In genomic region chr10:75335983-75336382, GRCh38 we compare ENCODE assay signal across 13 cellular contexts.
DNase-seq lines count a peak whose midpoint lies in the region; ATAC-seq and TF ChIP-seq lines count a peak whose summit lies in the region.
"Had no signal": no experiment of that assay in that cellular context is flagged by ENCODE, and none has a peak within 500 bp of the region (broad histone marks: within the 10 kb centered on the region; RNA-seq: fewer than 3 reads in every experiment).

No MANE protein-coding gene starts in this region.

- no peaks in the 10 kb centered on the region for H3K9me2 ChIP-seq in Karpas-422 (replicated peaks; ENCODE audit: insufficient read depth, low read length)

- peak; percentile 96 for ATAC-seq in GM19328 (IDR thresholded peaks at IDR 0.05; ENCODE audit: unreplicated experiment)
- ATAC-seq in HG02870 (IDR thresholded peaks at IDR 0.05; ENCODE audit: unreplicated experiment): peak; percentile 98
- ATAC-seq in left lung: no peak
- no peak for ATAC-seq in foreskin keratinocyte
- ATAC-seq: Right ventricle myocardium inferior had no signal

- H3K4me3 ChIP-seq in Karpas-422 (ENCODE audit: low read length): no peak overlapping the region
- H3K4me3 ChIP-seq in right atrium auricular region: no peak overlapping the region
- no peak overlapping the region for H3K4me3 ChIP-seq in left lung

- peak overlapping the region; percentile 4 for H3K4me2 ChIP-seq in Karpas-422 (ENCODE audit: low read depth, low read length, poor library complexity, severe bottlenecking)

- H3K9ac ChIP-seq in Karpas-422 (ENCODE audit: low read length): no peak overlapping the region

- peak overlapping the region; percentile 30; the same call in 1 of the 2 replicates for H2AFZ ChIP-seq in Karpas-422 (ENCODE audit: low read length)

- no peak for TF ChIP-seq CTCF in right atrium auricular region (IDR thresholded peaks at IDR 0.05)
- no peak for TF ChIP-seq CTCF in left lung (IDR thresholded peaks at IDR 0.05)
- TF ChIP-seq CTCF in foreskin keratinocyte (conservative IDR thresholded peaks at IDR 0.05): no peak

- no peaks in the 10 kb centered on the region for H3K9me3 ChIP-seq in Karpas-422 (ENCODE audit: low read length)
- no peaks in the 10 kb centered on the region for H3K9me3 ChIP-seq in right atrium auricular region
- H3K9me3 ChIP-seq in left lung: peaks cover 0 to 4% of the 10 kb centered on the region in 2 donors

- H4K20me1 ChIP-seq in Karpas-422 (ENCODE audit: insufficient read depth, low read depth, low read length): no peaks in the 10 kb centered on the region

- H3K27me3 ChIP-seq in Karpas-422 (ENCODE audit: low read length) (no peaks in the 10 kb centered on the region), right atrium auricular region (no peaks in the 10 kb centered on the region), left lung (no peaks in the 10 kb centered on the region), foreskin keratinocyte (peaks cover 7% of the 10 kb centered on the region)

- H3K4me1 ChIP-seq in Karpas-422 (ENCODE audit: low read length) (peaks cover 24% of the 10 kb centered on the region), right atrium auricular region (no peaks in the 10 kb centered on the region), left lung (no peaks in the 10 kb centered on the region), foreskin keratinocyte (no peaks in the 10 kb centered on the region)

- peak overlapping the region; percentile 62 for H3K27ac ChIP-seq in Karpas-422 (ENCODE audit: low read length)
- no peak overlapping the region for H3K27ac ChIP-seq in right atrium auricular region
- no peak overlapping the region for H3K27ac ChIP-seq in left lung
- no peak overlapping the region for H3K27ac ChIP-seq in foreskin keratinocyte

- intact Hi-C loops in left lung (cut with DNase I): no loop called here

- no peaks in the 10 kb centered on the region for H3K36me3 ChIP-seq in Karpas-422 (ENCODE audit: insufficient read depth, low read length)
- no peaks in the 10 kb centered on the region for H3K36me3 ChIP-seq in right atrium auricular region
- H3K36me3 ChIP-seq in left lung: no peaks in the 10 kb centered on the region

- DNase-seq in CD1c-positive myeloid dendritic cell (ENCODE audit: extremely low spot score): peak; percentile 26
- peak; percentile 88 for DNase-seq in Karpas-422
- no peak for DNase-seq in right atrium auricular region (ENCODE audit: low spot score)
- DNase-seq in NCI-H1694 treated with DMSO at 0.1 percent for 48 hours (lab: John Stamatoyannopoulos, UW): no peak
- no peak for DNase-seq in left lung
- no peak for DNase-seq in foreskin keratinocyte
- DNase-seq: 8988T; activated CD4-positive, CD25-positive, alpha-beta regulatory T cell treated with anti-CD3 and anti-CD28 coated beads, Interleukin-2, amount 50 U/mL, for 72 hours; activated gamma-delta T cell treated with Interleukin-2 at 50 U/mL for 16 hours; DMS153 had no signal

- no peaks in the 10 kb centered on the region for H3K79me2 ChIP-seq in Karpas-422 (ENCODE audit: low read length)

Comparison
In these comparisons a context has a peak if more than half of its experiments do, and no peak if none do; other contexts are left out.
1. DNase-seq: peak in CD1c-positive myeloid dendritic cell (single experiment) and Karpas-422 (single experiment); none in right atrium auricular region (single experiment), NCI-H1694 treated with DMSO at 0.1 percent for 48 hours (single experiment), left lung (0 of 2) and foreskin keratinocyte (0 of 2).
2. ATAC-seq: peak in GM19328 (single experiment) and HG02870 (single experiment); none in left lung (single experiment) and foreskin keratinocyte (single experiment).